1 cellular context compared by ENCODE assay signal in genomic region chr5:15002791-15003190, GRCh38.
TF ChIP-seq lines count a peak whose summit lies in the region.

No MANE protein-coding gene starts in this region.

TF ChIP-seq in HCT116, 20 proteins besides CTCF, POLR2A, EP300 and RAD21 (continued from another document):
- TF ChIP-seq MAX (IDR thresholded peaks at IDR 0.05) = no peak
- TF ChIP-seq ELF1 (IDR thresholded peaks at IDR 0.05; ENCODE audit: borderline replicate concordance, low read depth) = no peak
- TF ChIP-seq SIN3A (IDR thresholded peaks at IDR 0.05; ENCODE audit: low read depth) = no peak
